In genomic region chr6:159041181-159041580, GRCh38 we compare ENCODE assay signal across 16 cellular contexts. TPM values are rescaled to one million over a fixed set of nuclear protein-coding genes. Genes with fewer than 3 reads are reported as not detected.
DNase-seq lines count a peak whose midpoint lies in the region; ATAC-seq and TF ChIP-seq lines count a peak whose summit lies in the region.
"Had no signal": no experiment of that assay in that cellular context is flagged by ENCODE, and none has a peak within 500 bp of the region (broad histone marks: within the 10 kb centered on the region; RNA-seq: fewer than 3 reads in every experiment).

No MANE protein-coding gene starts in this region.

- TF ChIP-seq POLR2A in upper lobe of left lung (IDR thresholded peaks at IDR 0.05): no peak

- no peak for TF ChIP-seq EP300 in upper lobe of left lung (IDR thresholded peaks at IDR 0.05)

- CTCF ChIA-PET in activated B cell treated with CpG ODN at 0.5 μM for 24 hours (lab: Charles Lee): interaction anchor here (0.5 to 9.9 kb wide), 11 partner anchors 15 to 115 kb away, joined by 3 to 115 read pairs (median 8); no protein-coding TSS in a partner anchor

- no peak for DNase-seq in activated naive CD4-positive, alpha-beta T cell treated with anti-CD3 and anti-CD28 coated beads, Interleukin-2, amount 50 U/mL, for 16 hours
- DNase-seq in activated B cell treated with CpG ODN at 0.5 μM for 24 hours (no peak), endothelial cell (ENCODE audit: low spot score) (no peak), upper lobe of left lung (no peak), HuH-7.5 (ENCODE audit: low spot score) (no peak), D341Med (ENCODE audit: low spot score) (no peak)
- DNase-seq: activated CD4-positive, CD25-positive, alpha-beta regulatory T cell treated with anti-CD3 and anti-CD28 coated beads, Interleukin-2, amount 50 U/mL, for 72 hours; activated effector memory CD4-positive, alpha-beta T cell treated with Interleukin-2 at 50 U/mL for 16 hours; DMS153; effector CD8-positive, alpha-beta T cell; left cardiac atrium; NCI-H2171 treated with DMSO at 0.1 percent for 48 hours had no signal

- H3K27ac Mint-ChIP-seq in activated naive CD4-positive, alpha-beta T cell treated with anti-CD3 and anti-CD28 coated beads, Interleukin-2, amount 50 U/mL, for 24 hours: peak overlapping the region; percentile 98
- peak overlapping the region; percentile 100 for H3K27ac Mint-ChIP-seq in activated B cell treated with CpG ODN at 0.5 μM for 24 hours
- peak overlapping the region; percentile 99 for H3K27ac Mint-ChIP-seq in endothelial cell (ENCODE audit: unreplicated experiment)

- intact Hi-C loops in activated B cell treated with CpG ODN at 0.5 μM for 24 hours (cut with micrococcal nuclease): no loop called here

- no peaks in the 10 kb centered on the region for H3K9me3 Mint-ChIP-seq in activated naive CD4-positive, alpha-beta T cell treated with anti-CD3 and anti-CD28 coated beads, Interleukin-2, amount 50 U/mL, for 24 hours
- H3K9me3 Mint-ChIP-seq in activated B cell treated with CpG ODN at 0.5 μM for 24 hours (no peaks in the 10 kb centered on the region), endothelial cell (ENCODE audit: unreplicated experiment) (no peaks in the 10 kb centered on the region)

- WGBS in upper lobe of left lung, 2 donors: 89 to 90% methylated on average over 7 of the region's 7 CpGs

- TF ChIP-seq CTCF in activated B cell treated with CpG ODN at 0.5 μM for 24 hours (IDR thresholded peaks at IDR 0.05) (no peak), endothelial cell (IDR thresholded peaks at IDR 0.05; ENCODE audit: unreplicated experiment) (no peak), upper lobe of left lung (IDR thresholded peaks at IDR 0.05) (no peak)

- H3K4me3 ChIP-seq in upper lobe of left lung: peak overlapping the region in 1 of 4 donors; percentile 37
- H3K4me3 ChIP-seq: K562, prostate gland had no signal

- peaks cover 3 to 26% (median 13%) of the 10 kb centered on the region in 4 donors for H3K4me1 ChIP-seq in upper lobe of left lung
- H3K4me1 ChIP-seq: prostate gland had no signal

- no peaks in the 10 kb centered on the region for H3K9me3 ChIP-seq in upper lobe of left lung
- H3K9me3 ChIP-seq: prostate gland had no signal

- ATAC-seq in activated B cell treated with CpG ODN at 0.5 μM for 24 hours (ENCODE audit: low read depth) (no peak), upper lobe of left lung (ENCODE audit: low FRiP score in 2 of 2) (no peak), GM18520 (IDR thresholded peaks at IDR 0.05; ENCODE audit: unreplicated experiment) (no peak)
- ATAC-seq: K562, left cardiac atrium had no signal

- H3K27ac ChIP-seq in upper lobe of left lung: peak overlapping the region; percentile 32 to 83 (median 76)
- H3K27ac ChIP-seq: prostate gland had no signal

- H3K36me3 Mint-ChIP-seq in activated naive CD4-positive, alpha-beta T cell treated with anti-CD3 and anti-CD28 coated beads, Interleukin-2, amount 50 U/mL, for 24 hours: peaks cover 60% of the 10 kb centered on the region
- peaks cover 86% of the 10 kb centered on the region for H3K36me3 Mint-ChIP-seq in activated B cell treated with CpG ODN at 0.5 μM for 24 hours (ENCODE audit: low read depth)
- no peaks in the 10 kb centered on the region for H3K36me3 Mint-ChIP-seq in endothelial cell (ENCODE audit: low read depth, unreplicated experiment)

- H3K4me1 Mint-ChIP-seq in activated naive CD4-positive, alpha-beta T cell treated with anti-CD3 and anti-CD28 coated beads, Interleukin-2, amount 50 U/mL, for 24 hours: peaks cover 51% of the 10 kb centered on the region
- H3K4me1 Mint-ChIP-seq in activated B cell treated with CpG ODN at 0.5 μM for 24 hours: peaks cover 81% of the 10 kb centered on the region
- peaks cover 23% of the 10 kb centered on the region for H3K4me1 Mint-ChIP-seq in endothelial cell (ENCODE audit: unreplicated experiment)

- H3K4me3 Mint-ChIP-seq in activated naive CD4-positive, alpha-beta T cell treated with anti-CD3 and anti-CD28 coated beads, Interleukin-2, amount 50 U/mL, for 24 hours: peak overlapping the region; percentile 96
- H3K4me3 Mint-ChIP-seq in activated B cell treated with CpG ODN at 0.5 μM for 24 hours (peak overlapping the region; percentile 99), endothelial cell (ENCODE audit: unreplicated experiment) (no peak overlapping the region)

- POLR2A ChIA-PET in activated B cell treated with CpG ODN at 0.5 μM for 24 hours (lab: Charles Lee): interaction anchor here (0.9 to 11.4 kb wide), 13 partner anchors 12 to 93 kb away, joined by 3 to 1007 read pairs (median 7); partner anchors contain the start of gene RSPH3

- no peaks in the 10 kb centered on the region for H3K27me3 ChIP-seq in upper lobe of left lung

- peaks cover 0 to 15% (median 4%) of the 10 kb centered on the region in 4 donors for H3K36me3 ChIP-seq in upper lobe of left lung
- H3K36me3 ChIP-seq: prostate gland had no signal

- H3K27me3 Mint-ChIP-seq in activated naive CD4-positive, alpha-beta T cell treated with anti-CD3 and anti-CD28 coated beads, Interleukin-2, amount 50 U/mL, for 24 hours: no peaks in the 10 kb centered on the region
- H3K27me3 Mint-ChIP-seq in activated B cell treated with CpG ODN at 0.5 μM for 24 hours (no peaks in the 10 kb centered on the region), endothelial cell (ENCODE audit: unreplicated experiment) (peaks cover 2% of the 10 kb centered on the region)

RNA-seq across cellular contexts. Expression of gene TAGAP, which starts 3.6 kb away (rescaled TPM):
- total RNA-seq in activated B cell treated with CpG ODN at 0.5 μM for 24 hours: 129 TPM in 2 replicates
- 0.41 TPM for total RNA-seq in endothelial cell (ENCODE audit: unreplicated experiment)
- total RNA-seq in upper lobe of left lung: 10 to 100 TPM in 2 of 6 donors, 1 to 10 TPM in 4; 7.8 to 19.3 (median 8.8) TPM

RNA-seq across cellular contexts. Expression of gene RSPH3, which starts 41.2 kb away (rescaled TPM):
- total RNA-seq in activated B cell treated with CpG ODN at 0.5 μM for 24 hours (1.9 and 2.4 TPM in 2 replicates), endothelial cell (ENCODE audit: unreplicated experiment) (4.4 TPM), upper lobe of left lung (10 to 100 TPM; 14.7 to 22.0 (median 18.2) TPM)
